In the genomic region with DNA sequence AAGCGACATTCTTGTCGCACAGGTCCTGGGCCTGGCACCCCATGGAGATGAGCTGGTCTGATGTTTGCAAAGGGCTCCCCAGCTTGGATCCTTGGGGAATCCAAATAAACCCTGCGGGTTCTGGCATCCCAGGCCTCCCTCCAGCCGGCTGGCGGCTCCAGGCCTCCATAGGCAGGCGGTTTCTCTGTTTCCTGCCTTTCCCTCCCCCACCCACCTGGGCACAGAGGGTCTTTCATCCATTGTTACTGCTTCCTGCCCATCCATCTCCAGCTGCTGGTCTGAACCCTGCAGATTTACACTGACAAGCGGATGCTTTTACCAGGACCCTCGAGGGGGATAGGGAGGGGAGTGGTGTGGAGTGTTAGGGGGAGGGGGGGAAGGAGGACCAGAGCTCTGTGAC, we compare ENCODE assay signal across 13 cellular contexts. TPM values are rescaled to one million over a fixed set of nuclear protein-coding genes. Genes with fewer than 3 reads are reported as not detected.
DNase-seq lines count a peak whose midpoint lies in the region; ATAC-seq and TF ChIP-seq lines count a peak whose summit lies in the region.
"Had no signal": no experiment of that assay in that cellular context is flagged by ENCODE, and none has a peak within 500 bp of the region (broad histone marks: within the 10 kb centered on the region; RNA-seq: fewer than 3 reads in every experiment).

No MANE protein-coding gene starts in this region.

- H3K27ac ChIP-seq in OCI-LY7 (ENCODE audit: low read depth, low read length, poor library complexity, severe bottlenecking) (peak overlapping the region; percentile 94), iPS DF 6.9 (ENCODE audit: low read length) (no peak overlapping the region), thymus (ENCODE audit: low read depth) (peak overlapping the region; percentile 94)

- H3K9me3 Mint-ChIP-seq in activated CD4-positive, alpha-beta T cell treated with anti-CD3 and anti-CD28 coated beads, Interleukin-2, amount 10 ng/mL, durations not matched to agents 7 days and 5 days: no peaks in the 10 kb centered on the region
- H3K9me3 Mint-ChIP-seq: activated T-helper 2 cell treated with anti-CD3 and anti-CD28 coated beads, Interferon-gamma antibody, Interleukin-2, Interleukin-4, amounts not matched to agents 10 μg/mL and 5 μg/mL and 100 μg/mL, durations not matched to agents 14 hours and 24 hours and 36 hours; type B pancreatic cell had no signal

- H3K4me1 Mint-ChIP-seq in activated CD4-positive, alpha-beta T cell treated with anti-CD3 and anti-CD28 coated beads, Interleukin-2, amount 10 ng/mL, durations not matched to agents 7 days and 5 days: peaks cover 93% of the 10 kb centered on the region

- TF ChIP-seq CTCF in OCI-LY7 (conservative IDR thresholded peaks at IDR 0.05; ENCODE audit: low read length): no peak
- TF ChIP-seq CTCF in GM20000 (IDR thresholded peaks at IDR 0.05; ENCODE audit: extremely low read depth, missing control alignments): no peak

- H3K9me3 ChIP-seq in OCI-LY7 (ENCODE audit: low read length) (no peaks in the 10 kb centered on the region), iPS DF 6.9 (ENCODE audit: control insufficient read depth, insufficient read depth, low read length) (no peaks in the 10 kb centered on the region), thymus (ENCODE audit: control insufficient read depth) (no peaks in the 10 kb centered on the region)

- DNase-seq in activated CD4-positive, alpha-beta T cell treated with anti-CD3 and anti-CD28 coated beads, Interleukin-2, amount 10 ng/mL, durations not matched to agents 7 days and 5 days: no peak
- no peak for DNase-seq in activated CD4-positive, alpha-beta T cell treated with anti-CD3 and anti-CD28 coated beads for 4 hours
- DNase-seq in OCI-LY7 (ENCODE audit: low spot score) (peak; percentile 78), iPS DF 6.9 (ENCODE audit: low read depth, low spot score) (peak; percentile 97), GM20000 (ENCODE audit: low spot score) (no peak)
- no peak for DNase-seq in activated CD8-positive, alpha-beta memory T cell treated with anti-CD3 and anti-CD28 coated beads for 24 hours
- DNase-seq: NCI-H1048 had no signal

- no TSS peak for BruUV-seq in OCI-LY7 (replicated peaks; lab: Mats Ljungman, UMichigan)

- H3K4me3 ChIP-seq in OCI-LY7 (ENCODE audit: low read depth, low read length, poor library complexity, severe bottlenecking) (peak overlapping the region; percentile 53), iPS DF 6.9 (ENCODE audit: low read length) (no peak overlapping the region), thymus (ENCODE audit: low read length) (no peak overlapping the region)
- H3K4me3 ChIP-seq: lung had no signal

- H3K36me3 Mint-ChIP-seq in activated CD4-positive, alpha-beta T cell treated with anti-CD3 and anti-CD28 coated beads, Interleukin-2, amount 10 ng/mL, durations not matched to agents 7 days and 5 days (ENCODE audit: low read depth): peaks cover 2% of the 10 kb centered on the region
- H3K36me3 Mint-ChIP-seq: type B pancreatic cell had no signal

- intact Hi-C loops in OCI-LY7 (cut with micrococcal nuclease; ENCODE audit: unreplicated experiment): no loop called here

- CTCF ChIA-PET in activated CD4-positive, alpha-beta T cell treated with anti-CD3 and anti-CD28 coated beads, Interleukin-2, amount 10 ng/mL, durations not matched to agents 7 days and 5 days (lab: Charles Lee): interaction anchor here (0.7 to 3.0 kb wide), 6 partner anchors 8 to 39 kb away, joined by 3 to 10 read pairs (median 4); no protein-coding TSS in a partner anchor
- CTCF ChIA-PET in OCI-LY7 (lab: Charles Lee; ENCODE audit: unreplicated experiment): interaction anchor here (0.6 to 1.6 kb wide), 5 partner anchors 21 to 38 kb away, joined by 3 to 9 read pairs (median 4); no protein-coding TSS in a partner anchor

- no peaks in the 10 kb centered on the region for H3K9me2 ChIP-seq in OCI-LY7 (ENCODE audit: insufficient read depth, low read length)

- H3K27me3 ChIP-seq in iPS DF 6.9 (ENCODE audit: control insufficient read depth, insufficient read depth, low read length) (no peaks in the 10 kb centered on the region), thymus (ENCODE audit: control insufficient read depth, insufficient read depth) (no peaks in the 10 kb centered on the region)

- ATAC-seq in HG02973 (IDR thresholded peaks at IDR 0.05; ENCODE audit: unreplicated experiment): no peak
- ATAC-seq: HCT116 had no signal

- peak overlapping the region; percentile 88 for H3K4me2 ChIP-seq in OCI-LY7 (ENCODE audit: low read length)

- H2AFZ ChIP-seq in OCI-LY7 (ENCODE audit: low read length): no peak overlapping the region

- H3K36me3 ChIP-seq in OCI-LY7 (ENCODE audit: insufficient read depth, low read length) (no peaks in the 10 kb centered on the region), iPS DF 6.9 (ENCODE audit: control insufficient read depth, insufficient read depth, low read length) (no peaks in the 10 kb centered on the region), thymus (ENCODE audit: control insufficient read depth, insufficient read depth) (no peaks in the 10 kb centered on the region)

- H3K27me3 Mint-ChIP-seq in activated CD4-positive, alpha-beta T cell treated with anti-CD3 and anti-CD28 coated beads, Interleukin-2, amount 10 ng/mL, durations not matched to agents 7 days and 5 days: no peaks in the 10 kb centered on the region
- H3K27me3 Mint-ChIP-seq: type B pancreatic cell had no signal

- WGBS in iPS DF 6.9 (ENCODE audit: insufficient coverage, insufficient read length): no CpG with 5 or more reads among the region's 8 CpGs
- WGBS in thymus: 32% methylated on average over 8 of the region's 8 CpGs

- H3K4me1 ChIP-seq in OCI-LY7 (ENCODE audit: insufficient read depth, low read length, poor library complexity, severe bottlenecking): peaks cover 100% of the 10 kb centered on the region
- peaks cover 13% of the 10 kb centered on the region; the same call in 1 of the 2 replicates for H3K4me1 ChIP-seq in iPS DF 6.9 (ENCODE audit: control insufficient read depth, insufficient read depth, low read length)
- H3K4me1 ChIP-seq in thymus (ENCODE audit: control insufficient read depth, insufficient read depth, low read length): peaks cover 78% of the 10 kb centered on the region

- peak overlapping the region; percentile 86 for H3K27ac Mint-ChIP-seq in activated CD4-positive, alpha-beta T cell treated with anti-CD3 and anti-CD28 coated beads, Interleukin-2, amount 10 ng/mL, durations not matched to agents 7 days and 5 days

- POLR2A ChIA-PET in activated CD4-positive, alpha-beta T cell treated with anti-CD3 and anti-CD28 coated beads, Interleukin-2, amount 10 ng/mL, durations not matched to agents 7 days and 5 days (lab: Charles Lee): interaction anchor here (1.0 kb wide), 1 partner anchor 43 kb away, joined by 3 read pairs; no protein-coding TSS in a partner anchor
- POLR2A ChIA-PET in OCI-LY7 (lab: Charles Lee): interaction anchor here (0.7 to 13.7 kb wide), 15 partner anchors 10 to 72 kb away, joined by 3 to 186 read pairs (median 7); partner anchors contain the start of gene ID3

- H4K20me1 ChIP-seq in OCI-LY7 (ENCODE audit: insufficient read depth, low read length): no peaks in the 10 kb centered on the region

- peaks cover 15% of the 10 kb centered on the region; the same call in 1 of the 2 replicates for H3K79me2 ChIP-seq in OCI-LY7 (ENCODE audit: insufficient read depth, low read depth, low read length)

- H3K4me3 Mint-ChIP-seq in activated CD4-positive, alpha-beta T cell treated with anti-CD3 and anti-CD28 coated beads, Interleukin-2, amount 10 ng/mL, durations not matched to agents 7 days and 5 days: no peak overlapping the region

RNA-seq across cellular contexts. Expression of gene ID3, which starts 39.1 kb away (rescaled TPM):
- total RNA-seq in activated CD4-positive, alpha-beta T cell treated with anti-CD3 and anti-CD28 coated beads, Interleukin-2, amount 10 ng/mL, durations not matched to agents 7 days and 5 days: 10 to 100 TPM; 62.7 to 65.2 TPM
- total RNA-seq in OCI-LY7 (2014; rRNA removed; shearing (Covaris generic)): 1,286 and 1,658 TPM in 2 replicates
- total RNA-seq in OCI-LY7 (2022): 621 and 629 TPM in 2 replicates
- polyA plus RNA-seq in thymus: 131 TPM

Comparison
In these comparisons a context has a peak if more than half of its experiments do, and no peak if none do; other contexts are left out.
1. DNase-seq: peak in OCI-LY7 (single experiment) and iPS DF 6.9 (single experiment); none in activated CD4-positive, alpha-beta T cell treated with anti-CD3 and anti-CD28 coated beads, Interleukin-2, amount 10 ng/mL, durations not matched to agents 7 days and 5 days (single experiment), activated CD4-positive, alpha-beta T cell treated with anti-CD3 and anti-CD28 coated beads for 4 hours (0 of 2), activated CD8-positive, alpha-beta memory T cell treated with anti-CD3 and anti-CD28 coated beads for 24 hours (single experiment) and GM20000 (single experiment).
2. RNA of gene ID3, which starts 39.1 kb away (total RNA-seq): 621 to 1,658 TPM in OCI-LY7; 62.7 to 65.2 TPM in activated CD4-positive, alpha-beta T cell treated with anti-CD3 and anti-CD28 coated beads, Interleukin-2, amount 10 ng/mL, durations not matched to agents 7 days and 5 days; every median in the first group is over 4 times any median in the second.